19 cellular contexts compared by ENCODE assay signal in genomic region chr3:3531476-3531875, GRCh38.
"Had no signal": no experiment of that assay in that cellular context is flagged by ENCODE, and none has a peak within 500 bp of the region (broad histone marks: within the 10 kb centered on the region; RNA-seq: fewer than 3 reads in every experiment).

No MANE protein-coding gene starts in this region.

- H3K4me1 Mint-ChIP-seq: activated naive CD4-positive, alpha-beta T cell treated with anti-CD3 and anti-CD28 coated beads, Interleukin-2, amount 10 ng/mL, durations not matched to agents 7 days and 5 days; endodermal cell; neural progenitor cell had no signal

- H3K9me3 Mint-ChIP-seq: activated CD4-positive, alpha-beta T cell treated with anti-CD3 and anti-CD28 coated beads, Interleukin-2, amount 10 ng/mL, durations not matched to agents 24 days and 14 days; activated naive CD4-positive, alpha-beta T cell treated with anti-CD3 and anti-CD28 coated beads, Interleukin-2, amount 10 ng/mL, durations not matched to agents 7 days and 5 days; activated T-cell treated with anti-CD3 and anti-CD28 coated beads, Interleukin-2, amount 50 U/mL, for 4 hours; endodermal cell; naive thymus-derived CD4-positive, alpha-beta T cell; neural progenitor cell had no signal

- H3K27me3 Mint-ChIP-seq: activated CD4-positive, alpha-beta T cell treated with anti-CD3 and anti-CD28 coated beads, Interleukin-2, amount 10 ng/mL, durations not matched to agents 24 days and 14 days had no signal

- H3K27ac Mint-ChIP-seq: activated CD4-positive, alpha-beta T cell treated with anti-CD3 and anti-CD28 coated beads, Interleukin-2, amount 10 ng/mL, durations not matched to agents 24 days and 14 days; activated naive CD4-positive, alpha-beta T cell treated with anti-CD3 and anti-CD28 coated beads, Interleukin-2, amount 10 ng/mL, durations not matched to agents 7 days and 5 days; endodermal cell; naive thymus-derived CD4-positive, alpha-beta T cell; neural progenitor cell had no signal

- H3K4me3 Mint-ChIP-seq: activated CD4-positive, alpha-beta T cell treated with anti-CD3 and anti-CD28 coated beads, Interleukin-2, amount 10 ng/mL, durations not matched to agents 24 days and 14 days; activated naive CD4-positive, alpha-beta T cell treated with anti-CD3 and anti-CD28 coated beads, Interleukin-2, amount 10 ng/mL, durations not matched to agents 7 days and 5 days; activated T-cell treated with anti-CD3 and anti-CD28 coated beads, Interleukin-2, amount 50 U/mL, for 4 hours; endodermal cell; naive thymus-derived CD4-positive, alpha-beta T cell; neural progenitor cell had no signal

- ATAC-seq: activated T-cell treated with anti-CD3 and anti-CD28 coated beads, Interleukin-2, amount 50 U/mL, for 4 hours; gastroesophageal sphincter; naive thymus-derived CD4-positive, alpha-beta T cell had no signal

- H3K36me3 Mint-ChIP-seq: activated naive CD4-positive, alpha-beta T cell treated with anti-CD3 and anti-CD28 coated beads, Interleukin-2, amount 10 ng/mL, durations not matched to agents 7 days and 5 days; naive thymus-derived CD4-positive, alpha-beta T cell; neural progenitor cell had no signal

- DNase-seq: activated CD4-positive, alpha-beta T cell treated with anti-CD3 and anti-CD28 coated beads, Interleukin-2, amount 10 ng/mL, durations not matched to agents 24 days and 14 days; activated CD8-positive, alpha-beta memory T cell treated with anti-CD3 and anti-CD28 coated beads, Interleukin-2, amount 50 U/mL, for 4 hours; activated effector memory CD4-positive, alpha-beta T cell treated with Interleukin-2 at 50 U/mL for 16 hours; activated naive CD4-positive, alpha-beta T cell treated with anti-CD3 and anti-CD28 coated beads, Interleukin-2, amount 10 ng/mL, durations not matched to agents 7 days and 5 days; activated T-cell treated with anti-CD3 and anti-CD28 coated beads, Interleukin-2, amount 50 U/mL, for 4 hours; amygdala; cortex of kidney; endodermal cell; hypothalamus; left ventricle myocardium inferior; naive thymus-derived CD4-positive, alpha-beta T cell; posterior cingulate gyrus; retina; stimulated activated CD4-positive, alpha-beta T cell treated with anti-CD3 and anti-CD28 coated beads, Interleukin-2, amount 100 ng/mL, for 48 hours; stimulated activated CD8-positive, alpha-beta memory T cell treated with anti-CD3 and anti-CD28 coated beads, Interleukin-4, amount 100 ng/mL, for 48 hours; stimulated activated naive CD4-positive, alpha-beta T cell; upper lobe of left lung had no signal
